1 cellular context compared by ENCODE assay signal in genomic region chr7:46934198-46934825, GRCh38.
TF ChIP-seq lines count a peak whose summit lies in the region.

No MANE protein-coding gene starts in this region.

TF ChIP-seq in SK-N-SH, 30 proteins besides CTCF, POLR2A, EP300 and RAD21 (continued from another document):
- TF ChIP-seq EZH2phosphoT487 (IDR thresholded peaks at IDR 0.05; ENCODE audit: borderline replicate concordance, low read depth) (no peak), TCF12 (IDR thresholded peaks at IDR 0.05) (no peak), FOXJ3 (CRISPR knock-in tag; IDR thresholded peaks at IDR 0.05) (no peak), USF1 (IDR thresholded peaks at IDR 0.05; ENCODE audit: borderline replicate concordance, low read depth) (no peak), RCOR1 (IDR thresholded peaks at IDR 0.05; ENCODE audit: low read length) (no peak), PBX3 (IDR thresholded peaks at IDR 0.05) (no peak), JUND (IDR thresholded peaks at IDR 0.05) (no peak), SMC3 (IDR thresholded peaks at IDR 0.05; ENCODE audit: low read depth, low read length) (no peak), USF2 (IDR thresholded peaks at IDR 0.05; ENCODE audit: borderline replicate concordance, low read depth, low read length) (no peak), ELF1 (IDR thresholded peaks at IDR 0.05) (no peak)
